ENCODE assay signal across 29 cellular contexts in genomic region chr6:145714731-145715130, GRCh38.
"Had no signal": no experiment of that assay in that cellular context is flagged by ENCODE, and none has a peak within 500 bp of the region (broad histone marks: within the 10 kb centered on the region; RNA-seq: fewer than 3 reads in every experiment).

No MANE protein-coding gene starts in this region.

- H3K36me3 ChIP-seq: neural progenitor cell, ovary, right lobe of liver, suprapubic skin, transverse colon, upper lobe of right lung, uterus had no signal

- H3K9ac ChIP-seq: neural progenitor cell, parathyroid adenoma had no signal

- H3K4me3 ChIP-seq: neural progenitor cell, ovary, psoas muscle, right lobe of liver, sigmoid colon, skin epidermis, smooth muscle cell, spleen, suprapubic skin, testis, tibial artery, transverse colon, upper lobe of right lung, uterus had no signal

- H3K27me3 ChIP-seq: neural progenitor cell, ovary, right lobe of liver, sigmoid colon, spleen, suprapubic skin, testis, tibial artery, transverse colon, upper lobe of right lung, uterus had no signal

- H2AFZ ChIP-seq: neural progenitor cell, parathyroid adenoma had no signal

- H3K27ac ChIP-seq: neural progenitor cell, ovary, parathyroid adenoma, psoas muscle, right lobe of liver, sigmoid colon, skin epidermis, spleen, suprapubic skin, testis, tibial artery, transverse colon, upper lobe of right lung, uterus had no signal

- H3K4me2 ChIP-seq: neural progenitor cell, smooth muscle cell had no signal

- H3K4me1 ChIP-seq: neural progenitor cell, parathyroid adenoma, psoas muscle, right lobe of liver, sigmoid colon, spleen, suprapubic skin, testis, tibial artery, transverse colon, upper lobe of right lung, uterus had no signal

- ATAC-seq: natural killer cell; psoas muscle; right cardiac atrium; right lobe of liver; stimulated activated memory B cell treated with anti-CD40 and anti-IgM and Interleukin-4, amounts not matched to agents 10 μg/mL and 1 μg/mL and 100 μg/mL, for 72 hours; stimulated activated naive CD8-positive, alpha-beta T cell treated with anti-CD3 and anti-CD28 coated beads, Interleukin-15, amount 100 ng/mL, for 72 hours; stimulated activated naive CD8-positive, alpha-beta T cell treated with anti-CD3 and anti-CD28 coated beads, Interleukin-15, Interleukin-2, amounts not matched to agents 100 U/mL and 50 U/mL, for 24 hours; upper lobe of right lung had no signal

- DNase-seq: natural killer cell; occipital lobe; ovary; posterior cingulate gyrus; psoas muscle; right cardiac atrium; right lobe of liver; sigmoid colon; spleen; stimulated activated CD4-positive, alpha-beta T cell treated with anti-CD3 and anti-CD28 coated beads, Interleukin-12 subunit alpha, Interleukin-12 subunit beta, amount 100 ng/mL, for 4 hours; stimulated activated CD4-positive, alpha-beta T cell treated with anti-CD3 and anti-CD28 coated beads, Interleukin-1b, Interleukin-23, amount 100 ng/mL, for 48 hours; stimulated activated CD4-positive, alpha-beta T cell treated with anti-CD3 and anti-CD28 coated beads, Interleukin-4, amount 100 ng/mL, for 1 hour; stimulated activated CD4-positive, alpha-beta T cell treated with anti-CD3 and anti-CD28 coated beads, Interleukin-4, amount 100 ng/mL, for 4 hours; stimulated activated CD8-positive, alpha-beta memory T cell treated with anti-CD3 and anti-CD28 coated beads, Interleukin-4, amount 100 ng/mL, for 48 hours; stimulated activated naive CD4-positive, alpha-beta T cell; stimulated activated naive CD8-positive, alpha-beta T cell treated with anti-CD3 and anti-CD28 coated beads, Interleukin-15, amount 100 ng/mL, for 72 hours; stimulated activated naive CD8-positive, alpha-beta T cell treated with anti-CD3 and anti-CD28 coated beads, Interleukin-15, Interleukin-2, amounts not matched to agents 100 U/mL and 50 U/mL, for 24 hours; substantia nigra; testis; tibial artery; transverse colon; upper lobe of right lung; uterus had no signal

- H3K79me2 ChIP-seq: parathyroid adenoma had no signal

- H3K9me3 ChIP-seq: ovary, right lobe of liver, sigmoid colon, suprapubic skin, testis, transverse colon, upper lobe of right lung, uterus had no signal
